ENCODE assay signal across 9 cellular contexts in the genomic region with DNA sequence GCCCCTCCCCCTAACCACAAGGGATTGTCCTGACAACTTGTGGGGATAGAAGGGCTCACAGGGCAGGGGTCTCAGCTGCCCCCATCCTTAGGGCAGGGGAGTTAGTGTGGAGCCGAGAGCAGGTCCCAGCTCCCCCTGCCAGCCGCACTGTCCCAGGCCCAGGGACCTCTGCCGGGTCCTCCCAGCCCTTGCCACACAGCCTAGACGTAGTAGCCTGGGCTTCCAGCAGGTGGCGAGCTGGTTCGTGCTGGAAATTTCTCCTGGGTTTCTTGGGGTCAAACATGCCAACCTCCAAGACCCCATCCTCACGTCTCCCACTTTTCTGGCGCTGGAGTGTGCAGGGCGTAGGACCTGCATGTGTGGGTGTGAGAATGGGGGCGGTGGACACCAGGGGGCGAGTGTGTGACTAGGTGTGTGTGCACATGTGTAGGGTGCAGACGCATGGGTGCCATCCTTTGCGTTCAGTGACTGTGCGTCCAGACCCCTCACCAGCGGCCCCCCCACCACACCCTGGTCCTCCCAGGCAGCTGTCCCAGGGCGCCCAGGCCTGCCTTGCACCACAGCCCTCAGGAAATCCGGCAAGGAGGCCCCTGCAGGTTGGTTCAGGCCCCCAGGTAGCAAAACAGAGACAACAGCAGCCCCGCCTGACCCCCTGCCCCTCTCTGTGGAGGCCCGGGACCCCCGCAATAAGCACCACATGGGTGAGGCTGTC. TPM values are rescaled to one million over a fixed set of nuclear protein-coding genes. Genes with fewer than 3 reads are reported as not detected.
DNase-seq lines count a peak whose midpoint lies in the region; ATAC-seq and TF ChIP-seq lines count a peak whose summit lies in the region.
"Had no signal": no experiment of that assay in that cellular context is flagged by ENCODE, and none has a peak within 500 bp of the region (broad histone marks: within the 10 kb centered on the region; RNA-seq: fewer than 3 reads in every experiment).

No MANE protein-coding gene starts in this region.

- no peak overlapping the region for H3K4me3 Mint-ChIP-seq in activated naive CD8-positive, alpha-beta T cell treated with anti-CD3 and anti-CD28 coated beads for 36 hours
- H3K4me3 Mint-ChIP-seq: T-helper 1 cell treated with Interleukin-12 subunit alpha and Interleukin-12 subunit beta and Interleukin-4 antibody, amounts not matched to agents 30 μg/mL and 1 μg/mL, for 36 hours had no signal

- ATAC-seq in HG03565 (IDR thresholded peaks at IDR 0.05; ENCODE audit: unreplicated experiment) = no peak

- H3K9me3 Mint-ChIP-seq in activated naive CD8-positive, alpha-beta T cell treated with anti-CD3 and anti-CD28 coated beads for 36 hours = no peaks in the 10 kb centered on the region
- H3K9me3 Mint-ChIP-seq: T-helper 1 cell treated with Interleukin-12 subunit alpha and Interleukin-12 subunit beta and Interleukin-4 antibody, amounts not matched to agents 30 μg/mL and 1 μg/mL, for 36 hours had no signal

- DNase-seq in NCI-H69 (lab: John Stamatoyannopoulos, UW) (peak; percentile 12), islet precursor cell (peak; percentile 71), NCI-H774 (lab: John Stamatoyannopoulos, UW) (no peak)
- DNase-seq in activated naive CD8-positive, alpha-beta T cell treated with anti-CD3 and anti-CD28 coated beads for 36 hours = peak; percentile 51
- DNase-seq in stimulated activated CD8-positive, alpha-beta memory T cell treated with anti-CD3 and anti-CD28 coated beads, Interleukin-4, amount 100 ng/mL, for 24 hours (ENCODE audit: low read depth) = peak; percentile 31
- no peak for DNase-seq in central memory CD4-positive, alpha-beta T cell

- H3K27me3 Mint-ChIP-seq in activated naive CD8-positive, alpha-beta T cell treated with anti-CD3 and anti-CD28 coated beads for 36 hours = no peaks in the 10 kb centered on the region

- peak; percentile 90 for TF ChIP-seq CTCF in GM12874 (IDR thresholded peaks at IDR 0.05; ENCODE audit: insufficient read depth, low read depth, low read length)

- H3K27ac Mint-ChIP-seq in activated naive CD8-positive, alpha-beta T cell treated with anti-CD3 and anti-CD28 coated beads for 36 hours = no peak overlapping the region
- H3K27ac Mint-ChIP-seq: T-helper 1 cell treated with Interleukin-12 subunit alpha and Interleukin-12 subunit beta and Interleukin-4 antibody, amounts not matched to agents 30 μg/mL and 1 μg/mL, for 36 hours had no signal

- H3K36me3 Mint-ChIP-seq in activated naive CD8-positive, alpha-beta T cell treated with anti-CD3 and anti-CD28 coated beads for 36 hours = no peaks in the 10 kb centered on the region

- H3K4me1 Mint-ChIP-seq in activated naive CD8-positive, alpha-beta T cell treated with anti-CD3 and anti-CD28 coated beads for 36 hours = peaks cover 5% of the 10 kb centered on the region

RNA-seq across cellular contexts. Expression of a gene that starts 29.5 kb away (rescaled TPM):
- 1 to 10 TPM; 8.5 to 9.7 TPM for total RNA-seq in activated naive CD8-positive, alpha-beta T cell treated with anti-CD3 and anti-CD28 coated beads for 36 hours

RNA-seq across cellular contexts. Expression of a gene that starts 41.5 kb away (rescaled TPM):
- total RNA-seq in activated naive CD8-positive, alpha-beta T cell treated with anti-CD3 and anti-CD28 coated beads for 36 hours = not detected

Comparison
In these comparisons a context has a peak if more than half of its experiments do, and no peak if none do; other contexts are left out.
1. DNase-seq: peak in NCI-H69 (single experiment), activated naive CD8-positive, alpha-beta T cell treated with anti-CD3 and anti-CD28 coated beads for 36 hours (single experiment), islet precursor cell (single experiment) and stimulated activated CD8-positive, alpha-beta memory T cell treated with anti-CD3 and anti-CD28 coated beads, Interleukin-4, amount 100 ng/mL, for 24 hours (single experiment); none in central memory CD4-positive, alpha-beta T cell (single experiment) and NCI-H774 (single experiment).